In the genomic region with DNA sequence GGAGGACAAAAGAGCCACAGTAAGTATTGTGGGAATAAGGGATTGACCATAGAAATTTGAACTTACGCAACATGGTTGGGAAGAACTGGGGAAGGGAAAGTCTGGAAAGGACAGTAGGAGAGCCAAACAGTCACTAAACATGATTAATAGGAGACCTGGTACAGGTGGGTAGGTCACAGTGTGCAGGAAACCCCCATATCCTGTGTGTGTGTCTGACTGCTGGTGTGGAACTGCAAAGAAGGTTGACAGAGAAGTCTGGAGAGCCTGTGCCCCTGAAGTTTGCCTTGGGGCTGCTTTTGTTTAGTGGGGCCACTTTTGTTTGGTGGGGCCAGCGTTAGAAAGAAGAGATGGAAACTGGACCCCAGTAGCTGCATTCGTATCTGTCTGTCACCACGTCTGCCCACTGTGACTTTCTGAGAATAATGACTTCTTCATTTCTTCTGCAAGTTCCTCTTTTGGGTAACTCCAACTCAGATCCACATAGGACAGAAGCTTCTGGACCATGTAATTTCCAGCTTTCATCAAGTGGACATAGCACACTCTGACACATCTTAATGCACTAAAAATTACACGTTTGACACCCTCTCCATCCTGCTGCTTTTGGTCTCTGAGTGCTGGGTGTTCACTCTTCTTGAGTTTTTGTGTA, we compare ENCODE assay signal across 11 cellular contexts.
DNase-seq lines count a peak whose midpoint lies in the region; ATAC-seq lines count a peak whose summit lies in the region.
"Had no signal": no experiment of that assay in that cellular context is flagged by ENCODE, and none has a peak within 500 bp of the region (broad histone marks: within the 10 kb centered on the region; RNA-seq: fewer than 3 reads in every experiment).

No MANE protein-coding gene starts in this region.

- H3K27ac Mint-ChIP-seq in stimulated activated effector memory CD8-positive, alpha-beta T cell treated with anti-CD3 and anti-CD28 coated beads, Interleukin-12 subunit alpha, Interleukin-12 subunit beta, amount 100 ng/mL, for 72 hours = no peak overlapping the region
- H3K27ac Mint-ChIP-seq: activated CD8-positive, alpha-beta T cell treated with anti-CD3 and anti-CD28 coated beads for 36 hours had no signal

- H3K36me3 Mint-ChIP-seq in stimulated activated effector memory CD8-positive, alpha-beta T cell treated with anti-CD3 and anti-CD28 coated beads, Interleukin-12 subunit alpha, Interleukin-12 subunit beta, amount 100 ng/mL, for 72 hours = no peaks in the 10 kb centered on the region

- H3K4me3 Mint-ChIP-seq in stimulated activated effector memory CD8-positive, alpha-beta T cell treated with anti-CD3 and anti-CD28 coated beads, Interleukin-12 subunit alpha, Interleukin-12 subunit beta, amount 100 ng/mL, for 72 hours = no peak overlapping the region
- H3K4me3 Mint-ChIP-seq: activated CD8-positive, alpha-beta T cell treated with anti-CD3 and anti-CD28 coated beads for 36 hours had no signal

- H3K4me1 Mint-ChIP-seq in stimulated activated effector memory CD8-positive, alpha-beta T cell treated with anti-CD3 and anti-CD28 coated beads, Interleukin-12 subunit alpha, Interleukin-12 subunit beta, amount 100 ng/mL, for 72 hours = no peaks in the 10 kb centered on the region

- DNase-seq in stimulated activated effector memory CD8-positive, alpha-beta T cell treated with anti-CD3 and anti-CD28 coated beads, Interleukin-12 subunit alpha, Interleukin-12 subunit beta, amount 100 ng/mL, for 72 hours (ENCODE audit: low spot score in 2 of 2) = no peak
- DNase-seq in SK-N-DZ (ENCODE audit: low spot score) = no peak
- no peak for DNase-seq in cortex of kidney (lab: John Stamatoyannopoulos, UW)
- DNase-seq in NCI-H1417 treated with DMSO at 0.1 percent for 48 hours (lab: John Stamatoyannopoulos, UW) = no peak
- DNase-seq: activated CD8-positive, alpha-beta T cell treated with anti-CD3 and anti-CD28 coated beads for 36 hours; left cardiac atrium; NCI-H187; posterior cingulate gyrus had no signal

- ATAC-seq in GM19025 (IDR thresholded peaks at IDR 0.05; ENCODE audit: low read depth, unreplicated experiment) = peak; percentile 59
- ATAC-seq in HG02678 (IDR thresholded peaks at IDR 0.05; ENCODE audit: unreplicated experiment) = peak; percentile 72
- ATAC-seq in HG03571 (IDR thresholded peaks at IDR 0.05; ENCODE audit: unreplicated experiment) = peak; percentile 60
- ATAC-seq in stimulated activated effector memory CD8-positive, alpha-beta T cell treated with anti-CD3 and anti-CD28 coated beads, Interleukin-12 subunit alpha, Interleukin-12 subunit beta, amount 100 ng/mL, for 72 hours = peak; percentile 20
- ATAC-seq: activated CD8-positive, alpha-beta T cell treated with anti-CD3 and anti-CD28 coated beads for 36 hours; left cardiac atrium had no signal

- no peaks in the 10 kb centered on the region for H3K9me3 Mint-ChIP-seq in stimulated activated effector memory CD8-positive, alpha-beta T cell treated with anti-CD3 and anti-CD28 coated beads, Interleukin-12 subunit alpha, Interleukin-12 subunit beta, amount 100 ng/mL, for 72 hours
- H3K9me3 Mint-ChIP-seq: activated CD8-positive, alpha-beta T cell treated with anti-CD3 and anti-CD28 coated beads for 36 hours had no signal

Comparison
In these comparisons a context has a peak if more than half of its experiments do, and no peak if none do; other contexts are left out.
1. ATAC-seq: peak in every context shown above with its lines; median percentile 72 in HG02678; 60 in HG03571; 59 in GM19025; 20 in stimulated activated effector memory CD8-positive, alpha-beta T cell treated with anti-CD3 and anti-CD28 coated beads, Interleukin-12 subunit alpha, Interleukin-12 subunit beta, amount 100 ng/mL, for 72 hours.